Comparison of ENCODE assay signal across 8 cellular contexts in genomic region chr10:63368365-63368764, GRCh38.
"Had no signal": no experiment of that assay in that cellular context is flagged by ENCODE, and none has a peak within 500 bp of the region (broad histone marks: within the 10 kb centered on the region; RNA-seq: fewer than 3 reads in every experiment).

No MANE protein-coding gene starts in this region.

- H3K4me2 ChIP-seq: KMS-11 had no signal

- FAIRE-seq: HTR-8/SVneo had no signal

- H3K27ac ChIP-seq: GM23248, KMS-11 had no signal

- H2AFZ ChIP-seq: GM23248 had no signal

- H3K4me3 ChIP-seq: GM23248 had no signal

- H3K9ac ChIP-seq: GM23248, KMS-11 had no signal

- DNase-seq: GM23248, GOT3, H9, HCEC 1CT, Karpas-422, KBM-7 had no signal
